Comparison of ENCODE assay signal across 24 cellular contexts in the genomic region with DNA sequence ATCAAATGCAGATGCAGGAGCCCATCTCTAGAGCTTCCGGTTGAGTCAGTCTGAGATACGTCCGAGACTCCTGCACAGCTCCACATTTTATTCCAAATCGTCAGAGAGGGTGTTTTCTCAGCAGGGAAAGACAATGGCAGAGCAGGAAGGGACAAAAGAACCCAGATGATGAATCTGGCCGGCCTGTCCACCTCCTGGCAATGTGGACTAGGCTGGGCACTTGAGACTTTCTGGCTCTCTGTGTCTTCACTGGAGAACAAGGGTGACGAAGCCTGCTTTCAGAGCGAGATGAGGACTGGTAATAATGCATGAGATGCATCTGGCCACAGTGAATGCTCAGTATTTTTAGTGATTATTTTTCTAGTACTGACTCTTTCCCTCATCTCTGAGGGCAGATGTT.
"Had no signal": no experiment of that assay in that cellular context is flagged by ENCODE, and none has a peak within 500 bp of the region (broad histone marks: within the 10 kb centered on the region; RNA-seq: fewer than 3 reads in every experiment).

No MANE protein-coding gene starts in this region.

- H3K9me3 ChIP-seq: colonic mucosa, gastrocnemius medialis, neutrophil, pancreas, testis, tibial nerve, upper lobe of left lung had no signal

- H3K4me3 ChIP-seq: colonic mucosa, gastrocnemius medialis, lung, pancreas, smooth muscle cell, stomach, testis, tibial nerve, upper lobe of left lung had no signal

- H3K27ac Mint-ChIP-seq: memory B cell; natural killer cell; stimulated activated effector memory CD8-positive, alpha-beta T cell treated with anti-CD3 and anti-CD28 coated beads, Interleukin-12 subunit alpha, Interleukin-12 subunit beta, amount 100 ng/mL, for 72 hours had no signal

- H3K4me1 ChIP-seq: colonic mucosa, gastrocnemius medialis, pancreas, stomach, testis, tibial nerve, upper lobe of left lung had no signal

- H3K9me3 Mint-ChIP-seq: natural killer cell had no signal

- H3K4me3 Mint-ChIP-seq: memory B cell; natural killer cell; stimulated activated effector memory CD8-positive, alpha-beta T cell treated with anti-CD3 and anti-CD28 coated beads, Interleukin-12 subunit alpha, Interleukin-12 subunit beta, amount 100 ng/mL, for 72 hours had no signal

- H3K36me3 ChIP-seq: colonic mucosa, gastrocnemius medialis, neutrophil, pancreas, stomach, tibial nerve, upper lobe of left lung had no signal

- H3K27ac ChIP-seq: colonic mucosa, gastrocnemius medialis, neutrophil, pancreas, stomach, testis, tibial nerve, upper lobe of left lung had no signal

- H3K36me3 Mint-ChIP-seq: memory B cell; natural killer cell; stimulated activated effector memory CD8-positive, alpha-beta T cell treated with anti-CD3 and anti-CD28 coated beads, Interleukin-12 subunit alpha, Interleukin-12 subunit beta, amount 100 ng/mL, for 72 hours had no signal

- DNase-seq: colonic mucosa; dermis blood vessel endothelial cell; effector memory CD4-positive, alpha-beta T cell; erythroblast; foreskin fibroblast; gastrocnemius medialis; kidney; natural killer cell; pancreas; stimulated activated CD4-positive, alpha-beta T cell treated with anti-CD3 and anti-CD28 coated beads, Interleukin-12 subunit alpha, Interleukin-12 subunit beta, amount 100 ng/mL, for 4 hours; stimulated activated CD4-positive, alpha-beta T cell treated with anti-CD3 and anti-CD28 coated beads, Interleukin-1b, Interleukin-23, amount 100 ng/mL, for 48 hours; stimulated activated CD4-positive, alpha-beta T cell treated with anti-CD3 and anti-CD28 coated beads, Interleukin-4, amount 100 ng/mL, for 1 hour; stimulated activated naive CD4-positive, alpha-beta T cell treated with Interleukin-2 at 50 U/mL for 16 hours; testis; upper lobe of left lung had no signal

- H3K4me1 Mint-ChIP-seq: memory B cell; natural killer cell; stimulated activated effector memory CD8-positive, alpha-beta T cell treated with anti-CD3 and anti-CD28 coated beads, Interleukin-12 subunit alpha, Interleukin-12 subunit beta, amount 100 ng/mL, for 72 hours had no signal

- FAIRE-seq: endometrium, kidney, pancreas, urothelium cell line had no signal

- H3K27me3 ChIP-seq: colonic mucosa, gastrocnemius medialis, neutrophil, pancreas, stomach, testis, tibial nerve, upper lobe of left lung had no signal
